Comparison of ENCODE assay signal across 27 cellular contexts in the genomic region with DNA sequence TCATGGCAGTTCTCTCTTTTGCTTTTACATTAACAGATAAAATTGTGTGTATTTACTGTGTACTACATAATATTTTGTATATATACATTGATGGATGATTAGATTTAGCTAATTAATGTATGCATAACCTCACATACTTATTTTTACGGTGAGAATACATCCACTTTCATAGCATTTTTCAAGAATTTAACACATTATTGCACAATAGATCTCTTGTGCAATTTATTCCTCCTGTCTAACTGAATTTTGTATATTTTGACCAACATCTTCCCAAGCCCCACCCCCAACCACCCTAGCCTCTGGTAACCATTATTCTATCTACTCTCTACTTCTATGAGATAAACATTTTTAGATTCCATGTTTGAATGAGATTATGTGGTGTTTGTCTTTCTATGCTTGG.
"Had no signal": no experiment of that assay in that cellular context is flagged by ENCODE, and none has a peak within 500 bp of the region (broad histone marks: within the 10 kb centered on the region; RNA-seq: fewer than 3 reads in every experiment).

No MANE protein-coding gene starts in this region.

- H3K27me3 ChIP-seq: left lung, neural progenitor cell, stomach, thyroid gland, vagina had no signal

- H3K9me3 ChIP-seq: esophagus squamous epithelium, heart right ventricle, left lung, stomach, thyroid gland, vagina had no signal

- DNase-seq: effector memory CD8-positive, alpha-beta T cell; erythroblast; esophagus squamous epithelium; foreskin melanocyte; glutamatergic neuron; heart right ventricle; hippocampal formation; left cardiac atrium; left lung; mammary epithelial cell; mesendoderm; midbrain; naive thymus-derived CD4-positive, alpha-beta T cell; stimulated activated CD4-positive, alpha-beta T cell treated with anti-CD3 and anti-CD28 coated beads, Interleukin-12 subunit alpha, Interleukin-12 subunit beta, amount 100 ng/mL, for 4 hours; stimulated activated CD4-positive, alpha-beta T cell treated with anti-CD3 and anti-CD28 coated beads, Interleukin-1b, Interleukin-23, amount 100 ng/mL, for 48 hours; stimulated activated CD4-positive, alpha-beta T cell treated with anti-CD3 and anti-CD28 coated beads, Interleukin-4, amount 100 ng/mL, for 1 hour; stimulated activated CD8-positive, alpha-beta memory T cell treated with anti-CD3 and anti-CD28 coated beads, Interleukin-4, amount 100 ng/mL, for 48 hours; stimulated activated naive CD4-positive, alpha-beta T cell; stomach; thyroid gland had no signal

- H3K9ac ChIP-seq: neural progenitor cell, parathyroid adenoma had no signal

- H3K4me3 ChIP-seq: esophagus squamous epithelium, heart right ventricle, left lung, neural progenitor cell, smooth muscle cell, stomach, thyroid gland, vagina had no signal

- H2AFZ ChIP-seq: neural progenitor cell, parathyroid adenoma had no signal

- ATAC-seq: effector memory CD8-positive, alpha-beta T cell; heart right ventricle; left cardiac atrium; left lung; naive thymus-derived CD4-positive, alpha-beta T cell; sciatic nerve had no signal

- H3K79me2 ChIP-seq: parathyroid adenoma had no signal

- FAIRE-seq: endometrium, islet of Langerhans had no signal

- H3K27ac ChIP-seq: esophagus squamous epithelium, heart right ventricle, left lung, neural progenitor cell, parathyroid adenoma, stomach, thyroid gland, vagina had no signal

- H3K4me1 ChIP-seq: esophagus squamous epithelium, heart right ventricle, left lung, neural progenitor cell, parathyroid adenoma, thyroid gland, vagina had no signal

- H3K36me3 ChIP-seq: esophagus squamous epithelium, heart right ventricle, left lung, neural progenitor cell, stomach, thyroid gland, vagina had no signal

- H3K4me2 ChIP-seq: neural progenitor cell, smooth muscle cell had no signal
